In genomic region chr7:43553999-43554398, GRCh38 we compare ENCODE assay signal across 14 cellular contexts. TPM values are rescaled to one million over a fixed set of nuclear protein-coding genes. Genes with fewer than 3 reads are reported as not detected.
A peak's percentile ranks its signal among the peaks of the same experiment; 100 is the strongest.
DNase-seq lines count a peak whose midpoint lies in the region; ATAC-seq, FAIRE-seq and TF ChIP-seq lines count a peak whose summit lies in the region.
"Had no signal": no experiment of that assay in that cellular context is flagged by ENCODE, and none has a peak within 500 bp of the region (broad histone marks: within the 10 kb centered on the region; RNA-seq: fewer than 3 reads in every experiment).

No MANE protein-coding gene starts in this region.

- H3K9me3 Mint-ChIP-seq in MCF 10A (ENCODE audit: unreplicated experiment): no peaks in the 10 kb centered on the region
- H3K9me3 Mint-ChIP-seq: activated B cell treated with CpG ODN at 0.5 μM for 24 hours had no signal

- no peaks in the 10 kb centered on the region for H3K27me3 ChIP-seq in breast epithelium
- H3K27me3 ChIP-seq: BE2C, tibial nerve had no signal

- ATAC-seq in HG02938 (IDR thresholded peaks at IDR 0.05; ENCODE audit: unreplicated experiment) (no peak), HG03280 (IDR thresholded peaks at IDR 0.05; ENCODE audit: unreplicated experiment) (no peak), GM18868 (IDR thresholded peaks at IDR 0.05; ENCODE audit: unreplicated experiment) (no peak)
- ATAC-seq: left lobe of liver had no signal

- peak overlapping the region; percentile 90 for H3K27ac Mint-ChIP-seq in MCF 10A (ENCODE audit: low read depth, unreplicated experiment)
- H3K27ac Mint-ChIP-seq: activated B cell treated with CpG ODN at 0.5 μM for 24 hours had no signal

- CTCF ChIA-PET in MCF 10A (lab: Yijun Ruan, JAX): interaction anchor here (0.5 to 1.9 kb wide), 4 partner anchors 29 to 167 kb away, joined by 3 to 5 read pairs (median 4); partner anchors contain the start of gene STK17A

- no peaks in the 10 kb centered on the region for H3K9me3 ChIP-seq in breast epithelium
- H3K9me3 ChIP-seq: BE2C, tibial nerve had no signal

- POLR2A ChIA-PET in MCF 10A (lab: Yijun Ruan, JAX): interaction anchor here (0.6 to 1.1 kb wide), 5 partner anchors 16 to 98 kb away, joined by 3 to 5 read pairs (median 3); no protein-coding TSS in a partner anchor

- H3K4me3 ChIP-seq in breast epithelium: no peak overlapping the region
- H3K4me3 ChIP-seq: tibial nerve had no signal

- TF ChIP-seq CTCF in MCF 10A (IDR thresholded peaks at IDR 0.05; ENCODE audit: unreplicated experiment) (no peak), breast epithelium (IDR thresholded peaks at IDR 0.05) (no peak)

- intact Hi-C loops in MCF 10A (cut with micrococcal nuclease) (no loop called here), breast epithelium (cut with DNase I; ENCODE audit: low total_unique reads) (no loop called here)

- no peak overlapping the region for H3K27ac ChIP-seq in breast epithelium
- H3K27ac ChIP-seq: tibial nerve had no signal

- no peak for FAIRE-seq in urothelium cell line (lab: Jason Lieb, UNC)

- H3K4me3 Mint-ChIP-seq in MCF 10A (ENCODE audit: unreplicated experiment): no peak overlapping the region
- H3K4me3 Mint-ChIP-seq: activated B cell treated with CpG ODN at 0.5 μM for 24 hours had no signal

- H3K36me3 ChIP-seq in breast epithelium: no peaks in the 10 kb centered on the region
- H3K36me3 ChIP-seq: BE2C, tibial nerve had no signal

- no peak for TF ChIP-seq POLR2A in breast epithelium (IDR thresholded peaks at IDR 0.05)

- no TSS peak for BruUV-seq in MCF 10A (replicated peaks; lab: Mats Ljungman, UMichigan)

- H3K4me1 ChIP-seq in breast epithelium: no peaks in the 10 kb centered on the region
- H3K4me1 ChIP-seq: BE2C, tibial nerve had no signal

- DNase-seq in MCF 10A (ENCODE audit: unreplicated experiment) (peak; percentile 84), breast epithelium (ENCODE audit: low spot score in 2 of 2) (no peak), UCSD-AML1 (lab: John Stamatoyannopoulos, UW; ENCODE audit: unreplicated experiment) (peak; percentile 14), fibroblast of peridontal ligament (ENCODE audit: extremely low read depth) (peak; percentile 37), urothelium cell line (ENCODE audit: low spot score) (peak; percentile 25)
- DNase-seq: activated B cell treated with CpG ODN at 0.5 μM for 24 hours, BE2C, foreskin fibroblast, NCI-H187 had no signal

- peaks cover 40% of the 10 kb centered on the region for H3K4me1 Mint-ChIP-seq in MCF 10A (ENCODE audit: insufficient read depth, unreplicated experiment)
- H3K4me1 Mint-ChIP-seq: activated B cell treated with CpG ODN at 0.5 μM for 24 hours had no signal

- H3K36me3 Mint-ChIP-seq in MCF 10A (ENCODE audit: insufficient read depth, unreplicated experiment): peaks cover 7% of the 10 kb centered on the region

- H3K27me3 Mint-ChIP-seq in MCF 10A (ENCODE audit: insufficient read depth, unreplicated experiment): no peaks in the 10 kb centered on the region

RNA-seq across cellular contexts. Expression of gene STK17A, which starts 28.9 kb away (rescaled TPM):
- total RNA-seq in MCF 10A (2022): 27.2 and 51.6 TPM in 2 replicates
- 10 to 100 TPM; 13.3 to 24.3 (median 24.1) TPM for total RNA-seq in breast epithelium

Comparison
In these comparisons a context has a peak if more than half of its experiments do, and no peak if none do; other contexts are left out.
1. DNase-seq: peak in MCF 10A (single experiment), UCSD-AML1 (single experiment), fibroblast of peridontal ligament (single experiment) and urothelium cell line (single experiment); none in breast epithelium (0 of 2).